In genomic region chr3:15153103-15153502, GRCh38 we compare ENCODE assay signal across 2 cellular contexts.
A peak's percentile ranks its signal among the peaks of the same experiment; 100 is the strongest.
TF ChIP-seq lines count a peak whose summit lies in the region.

No MANE protein-coding gene starts in this region.

TF ChIP-seq in HEK293, 187 proteins besides CTCF, POLR2A, EP300 and RAD21 (continued from another document):
- no peak for TF ChIP-seq INSM2 (tag by site-specific recombination; IDR thresholded peaks at IDR 0.05)
- peak; percentile 86 for TF ChIP-seq PRDM1 (tag by site-specific recombination; IDR thresholded peaks at IDR 0.05)
- TF ChIP-seq ZNF23 (tag by site-specific recombination; IDR thresholded peaks at IDR 0.05; ENCODE audit: borderline replicate concordance) = no peak

TF ChIP-seq in K562, 482 proteins besides CTCF, POLR2A, EP300 and RAD21 (continued from another document and continues in another):
- TF ChIP-seq HMGXB4 (CRISPR knock-in tag; IDR thresholded peaks at IDR 0.05) (no peak), CTCFL (IDR thresholded peaks at IDR 0.05; ENCODE audit: borderline replicate concordance, insufficient read depth, low read depth, low read length, poor library complexity, severe bottlenecking) (no peak), ELF1 (tag; IDR thresholded peaks at IDR 0.05) (no peak), ZC3H11A (IDR thresholded peaks at IDR 0.05; ENCODE audit: low read depth, low read length) (no peak), RBM25 (IDR thresholded peaks at IDR 0.05; ENCODE audit: low read depth, low read length, severe bottlenecking) (no peak), TRIM28 (IDR thresholded peaks at IDR 0.05) (no peak), KLF10 (CRISPR knock-in tag; IDR thresholded peaks at IDR 0.05) (no peak), ZFP36 (IDR thresholded peaks at IDR 0.05; ENCODE audit: low read depth, low read length, partially characterized antibody) (no peak), TRIM24 (IDR thresholded peaks at IDR 0.05) (peak; percentile 48 to 66; a peak in 1 of 4 replicates), NFIX (CRISPR knock-in tag; IDR thresholded peaks at IDR 0.05; ENCODE audit: low read depth) (no peak), ZNF197 (CRISPR knock-in tag; IDR thresholded peaks at IDR 0.05; ENCODE audit: low read depth) (no peak), ZFP30 (CRISPR knock-in tag; IDR thresholded peaks at IDR 0.05; ENCODE audit: borderline replicate concordance) (no peak), ATF7 (IDR thresholded peaks at IDR 0.05) (peak; percentile 75; the same call in 1 of the 2 replicates), ATF1 (CRISPR knock-in tag; IDR thresholded peaks at IDR 0.05) (no peak), ATF1 (tag; IDR thresholded peaks at IDR 0.05) (no peak), ZEB2 (IDR thresholded peaks at IDR 0.05) (no peak; the same call in 1 of the 2 replicates), AFF1 (IDR thresholded peaks at IDR 0.05; ENCODE audit: low read depth in 1 of 2, partially characterized antibody in 2 of 2) (no peak), JUND (IDR thresholded peaks at IDR 0.05; ENCODE audit: borderline replicate concordance, low read depth, low read length) (peak; percentile 56; the same call in 1 of the 2 replicates), JUND (tag; IDR thresholded peaks at IDR 0.05; ENCODE audit: borderline replicate concordance, low read depth, low read length) (no peak), CEBPB (tag; IDR thresholded peaks at IDR 0.05) (peak; percentile 40; the same call in 1 of the 2 replicates), ESRRA (IDR thresholded peaks at IDR 0.05; ENCODE audit: borderline replicate concordance, low read depth) (no peak), GATA2 (CRISPR knock-in tag; IDR thresholded peaks at IDR 0.05) (no peak), CBX2 (IDR thresholded peaks at IDR 0.05; ENCODE audit: insufficient read depth, low read length, poor library complexity, severe bottlenecking) (no peak), CREBBP (IDR thresholded peaks at IDR 0.05; ENCODE audit: low read depth, low read length) (no peak), RBFOX2 (IDR thresholded peaks at IDR 0.05; ENCODE audit: low read depth, low read length) (no peak), NRF1 (conservative IDR thresholded peaks at IDR 0.05 in 1 of 2, IDR thresholded peaks at IDR 0.05 in 1 of 2) (no peak), ZC3H8 (IDR thresholded peaks at IDR 0.05) (no peak), CHD1 (IDR thresholded peaks at IDR 0.05; ENCODE audit: low read length) (no peak), SAFB2 (IDR thresholded peaks at IDR 0.05; ENCODE audit: borderline replicate concordance, low read depth, low read length, severe bottlenecking) (no peak), CREB3L1 (IDR thresholded peaks at IDR 0.05; ENCODE audit: borderline replicate concordance, low read depth) (no peak), JUNB (CRISPR knock-in tag; conservative IDR thresholded peaks at IDR 0.05) (no peak), BRF1 (IDR thresholded peaks at IDR 0.05; ENCODE audit: borderline replicate concordance, extremely low read depth, insufficient read length) (no peak), CREB1 (IDR thresholded peaks at IDR 0.05) (no peak), CREB1 (CRISPR knock-in tag; IDR thresholded peaks at IDR 0.05) (no peak), BRF2 (IDR thresholded peaks at IDR 0.05; ENCODE audit: borderline replicate concordance, insufficient read depth, insufficient read length) (no peak), ETV6 (IDR thresholded peaks at IDR 0.05; ENCODE audit: borderline replicate concordance in 1 of 2, low read depth in 2 of 2, low read length in 1 of 2) (no peak), ETV6 (CRISPR knock-in tag; IDR thresholded peaks at IDR 0.05; ENCODE audit: borderline replicate concordance) (no peak), ZNF280A (IDR thresholded peaks at IDR 0.05; ENCODE audit: low read depth, partially characterized antibody) (no peak), MECOM (CRISPR knock-in tag; IDR thresholded peaks at IDR 0.05) (no peak), HNRNPUL1 (IDR thresholded peaks at IDR 0.05; ENCODE audit: low read length) (no peak), ATF3 (IDR thresholded peaks at IDR 0.05) (peak; percentile 92), ATF3 (CRISPR knock-in tag; conservative IDR thresholded peaks at IDR 0.05) (no peak), ZNF146 (CRISPR knock-in tag; IDR thresholded peaks at IDR 0.05; ENCODE audit: unreplicated experiment) (no peak), CTBP1 (IDR thresholded peaks at IDR 0.05; ENCODE audit: borderline replicate concordance) (0 out of 2 replicates have a peak, but pooled peaks have one; percentile 13), SMARCE1 (IDR thresholded peaks at IDR 0.05) (no peak), HOXB6 (CRISPR knock-in tag; IDR thresholded peaks at IDR 0.05; ENCODE audit: borderline replicate concordance) (no peak), ETS1 (conservative IDR thresholded peaks at IDR 0.05; ENCODE audit: control insufficient read depth, low read depth, low read length) (no peak), CEBPG (CRISPR knock-in tag; IDR thresholded peaks at IDR 0.05) (peak; percentile 39), CEBPG (tag; conservative IDR thresholded peaks at IDR 0.05 in 1 of 2, IDR thresholded peaks at IDR 0.05 in 1 of 2) (peak; percentile 30 to 92; a peak in 2 of 4 replicates), STAG1 (CRISPR knock-in tag; IDR thresholded peaks at IDR 0.05; ENCODE audit: borderline replicate concordance) (no peak), CREM (IDR thresholded peaks at IDR 0.05; ENCODE audit: low read depth) (no peak), HDAC2 (IDR thresholded peaks at IDR 0.05) (no peak)
